2 cellular contexts compared by ENCODE assay signal in the genomic region with DNA sequence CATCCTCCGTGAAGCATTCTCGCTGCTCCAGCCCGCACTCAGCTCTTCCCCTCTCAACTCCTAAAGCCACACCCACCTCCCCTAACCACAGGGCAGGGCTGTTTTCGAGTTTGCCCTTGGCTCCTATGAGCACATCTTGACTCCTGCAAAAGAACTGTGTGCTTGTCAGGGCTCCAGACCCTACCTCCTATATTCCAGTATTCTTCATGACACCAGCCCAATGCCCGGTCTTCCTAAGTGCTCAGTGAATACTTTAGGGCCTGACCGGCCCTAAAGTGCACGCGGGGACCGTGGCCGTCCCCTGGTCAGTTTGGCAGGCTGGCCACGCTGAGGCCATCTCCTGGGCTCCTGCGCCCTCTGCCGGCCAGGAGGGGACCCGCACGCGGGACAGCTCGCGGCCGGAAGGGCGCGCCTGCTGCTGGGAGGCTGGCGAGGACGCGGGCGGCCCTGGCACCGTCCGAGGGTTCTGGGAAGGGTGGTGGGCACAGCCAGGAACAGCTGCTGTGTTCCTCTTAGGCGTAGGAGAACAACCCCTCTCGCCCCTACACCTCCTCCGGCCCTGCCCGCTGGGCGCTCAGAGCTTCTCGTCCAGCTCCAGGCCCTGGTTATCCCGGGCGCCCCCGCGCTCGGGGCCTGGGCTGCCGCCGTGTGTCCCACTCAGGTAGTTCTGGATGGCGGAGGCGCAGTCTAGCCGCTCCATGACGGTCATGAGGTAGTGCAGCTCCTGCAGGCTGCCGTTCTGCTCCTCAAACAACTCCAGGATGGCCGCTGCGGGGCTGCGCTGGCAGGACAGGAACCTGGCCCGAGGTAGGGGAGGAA.
TF ChIP-seq lines count a peak whose summit lies in the region.

No MANE protein-coding gene starts in this region.

TF ChIP-seq in IMR-90, 13 proteins besides CTCF, POLR2A, EP300 and RAD21:
- peak; percentile 92 for TF ChIP-seq SMC3 (IDR thresholded peaks at IDR 0.05; ENCODE audit: low read depth, low read length)
- TF ChIP-seq BHLHE40 (IDR thresholded peaks at IDR 0.05; ENCODE audit: low read depth, low read length): no peak
- TF ChIP-seq RCOR1 (IDR thresholded peaks at IDR 0.05; ENCODE audit: insufficient replicate concordance, low read length): no peak
- no peak for TF ChIP-seq MXI1 (IDR thresholded peaks at IDR 0.05; ENCODE audit: borderline replicate concordance, low read depth, low read length)
- TF ChIP-seq NFE2L2 (IDR thresholded peaks at IDR 0.05; ENCODE audit: low read depth, low read length): no peak
- no peak for TF ChIP-seq CEBPB (IDR thresholded peaks at IDR 0.05; ENCODE audit: low read depth, low read length)
- no peak for TF ChIP-seq RFX5 (IDR thresholded peaks at IDR 0.05; ENCODE audit: low read depth, low read length)
- TF ChIP-seq MAZ (IDR thresholded peaks at IDR 0.05; ENCODE audit: borderline replicate concordance, low read depth, low read length): peak; percentile 40; the same call in 1 of the 2 replicates
- TF ChIP-seq FOS (IDR thresholded peaks at IDR 0.05; ENCODE audit: low read depth, low read length): no peak

TF ChIP-seq in SK-N-SH, 30 proteins besides CTCF, POLR2A, EP300 and RAD21:
- peak; percentile 83 for TF ChIP-seq SMC3 (IDR thresholded peaks at IDR 0.05; ENCODE audit: low read depth, low read length)
- TF ChIP-seq MAX (IDR thresholded peaks at IDR 0.05; ENCODE audit: low read depth): peak; percentile 52; the same call in 1 of the 2 replicates
- TF ChIP-seq RCOR1 (IDR thresholded peaks at IDR 0.05; ENCODE audit: low read length): 0 out of 2 replicates have a peak, but pooled peaks have one; percentile 12
- TF ChIP-seq, protein P1, sequence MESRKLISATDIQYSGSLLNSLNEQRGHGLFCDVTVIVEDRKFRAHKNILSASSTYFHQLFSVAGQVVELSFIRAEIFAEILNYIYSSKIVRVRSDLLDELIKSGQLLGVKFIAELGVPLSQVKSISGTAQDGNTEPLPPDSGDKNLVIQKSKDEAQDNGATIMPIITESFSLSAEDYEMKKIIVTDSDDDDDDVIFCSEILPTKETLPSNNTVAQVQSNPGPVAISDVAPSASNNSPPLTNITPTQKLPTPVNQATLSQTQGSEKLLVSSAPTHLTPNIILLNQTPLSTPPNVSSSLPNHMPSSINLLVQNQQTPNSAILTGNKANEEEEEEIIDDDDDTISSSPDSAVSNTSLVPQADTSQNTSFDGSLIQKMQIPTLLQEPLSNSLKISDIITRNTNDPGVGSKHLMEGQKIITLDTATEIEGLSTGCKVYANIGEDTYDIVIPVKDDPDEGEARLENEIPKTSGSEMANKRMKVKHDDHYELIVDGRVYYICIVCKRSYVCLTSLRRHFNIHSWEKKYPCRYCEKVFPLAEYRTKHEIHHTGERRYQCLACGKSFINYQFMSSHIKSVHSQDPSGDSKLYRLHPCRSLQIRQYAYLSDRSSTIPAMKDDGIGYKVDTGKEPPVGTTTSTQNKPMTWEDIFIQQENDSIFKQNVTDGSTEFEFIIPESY (IDR thresholded peaks at IDR 0.05; ENCODE audit: borderline replicate concordance, low read depth): no peak
- TF ChIP-seq CHD2 (IDR thresholded peaks at IDR 0.05; ENCODE audit: low read length, partially characterized antibody): peak; percentile 32
- TF ChIP-seq PBX3 (IDR thresholded peaks at IDR 0.05): no peak
- peak; percentile 31; the same call in 1 of the 2 replicates for TF ChIP-seq MXI1 (IDR thresholded peaks at IDR 0.05; ENCODE audit: low read depth, low read length)
